Comparison of ENCODE assay signal across 8 cellular contexts in the genomic region with DNA sequence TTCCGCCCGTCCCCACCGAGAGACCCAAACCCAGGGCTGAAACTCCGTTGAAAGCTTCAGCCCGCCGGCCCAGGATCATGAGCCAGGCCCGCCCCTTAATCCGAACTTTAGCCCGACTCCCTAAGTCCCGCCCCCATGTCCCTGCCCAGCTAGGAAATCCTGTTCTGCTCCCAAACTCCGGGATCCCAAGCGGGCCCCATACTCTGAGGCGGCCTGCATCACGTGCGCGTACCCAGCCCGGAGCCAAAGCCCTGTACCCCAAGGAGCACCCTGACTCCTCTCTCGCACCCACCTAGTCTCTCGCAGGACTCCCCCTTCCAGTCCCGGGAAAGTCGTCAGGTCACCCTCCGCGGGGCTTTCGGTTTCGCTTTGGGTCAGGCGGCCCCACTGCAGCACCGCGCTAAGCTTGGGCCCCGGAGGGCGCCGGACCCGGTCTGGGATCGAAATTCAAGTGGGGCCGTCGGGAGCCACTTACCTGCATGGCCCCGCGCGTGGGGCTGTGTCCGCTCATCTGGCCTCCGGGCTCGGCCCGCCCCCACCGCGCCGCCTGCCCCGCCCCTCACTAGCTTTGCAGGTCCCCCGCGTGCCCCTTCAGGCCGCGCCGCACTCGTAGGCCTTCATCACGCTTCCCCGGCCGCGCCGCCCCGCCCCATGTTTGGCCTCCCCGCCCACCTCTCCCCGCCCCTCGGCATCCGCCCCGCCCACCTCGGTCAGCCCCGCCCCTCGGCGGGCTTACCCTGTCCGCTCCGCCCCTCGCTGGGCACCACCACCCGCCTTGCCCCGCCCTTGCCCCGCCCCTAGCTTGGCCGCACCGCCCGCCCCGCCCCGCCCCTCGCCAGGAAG. TPM values are rescaled to one million over a fixed set of nuclear protein-coding genes. Genes with fewer than 3 reads are reported as not detected.
DNase-seq lines count a peak whose midpoint lies in the region; ATAC-seq, FAIRE-seq and TF ChIP-seq lines count a peak whose summit lies in the region.

TSS of gene DNPEP (minus strand) at position 629 of the 843 bp plus-strand sequence. CDS start at position 511, 118 bp downstream.

- H3K4me1 ChIP-seq in A549 = peaks cover 9% of the 10 kb centered on the region

- H3K4me2 ChIP-seq in A549 = peak within 1 kb of the TSS; percentile 99

- WGBS in A549 (ENCODE audit: missing lambda C conversion rate) = 3% methylated on average over 19 of the region's 79 CpGs

- no peaks in the 10 kb centered on the region for H3K9me3 ChIP-seq in A549

- POLR2A ChIA-PET in A549 (lab: Yijun Ruan, JAX) = interaction anchor here (0.6 to 2.1 kb wide), 16 partner anchors 11 to 385 kb away, joined by 3 to 16 read pairs (median 4); partner anchors contain the start of genes GLB1L, GMPPA, STK11IP and STK16

- TF ChIP-seq POLR2A in A549 (IDR thresholded peaks at IDR 0.05; ENCODE audit: low read length) = peak; percentile 17

- FAIRE-seq in A549 (lab: Jason Lieb, UNC) = no peak

- ATAC-seq in A549 (peak; percentile 64 to 83), GM18517 (IDR thresholded peaks at IDR 0.05; ENCODE audit: unreplicated experiment) (peak; percentile 68), HG03025 (IDR thresholded peaks at IDR 0.05; ENCODE audit: low FRiP score, unreplicated experiment) (peak; percentile 55)

- peak; percentile 76 to 94 for DNase-seq in A549 (ENCODE audit: low read depth in 1 of 2, low spot score in 1 of 2)
- DNase-seq in NCI-H2171 treated with DMSO at 0.1 percent for 48 hours (lab: John Stamatoyannopoulos, UW) = peak; percentile 49
- DNase-seq in activated CD4-positive, CD25-positive, alpha-beta regulatory T cell (lab: John Stamatoyannopoulos, UW) = peak; percentile 99 to 100 (median 100)
- peak; percentile 87 for DNase-seq in central memory CD4-positive, alpha-beta T cell
- DNase-seq in islet precursor cell = peak; percentile 97
- DNase-seq in stimulated activated CD4-positive, alpha-beta T cell treated with anti-CD3 and anti-CD28 coated beads, Interleukin-12 subunit alpha, Interleukin-12 subunit beta, amount 100 ng/mL, for 24 hours (ENCODE audit: low read depth in 2 of 2) = peak; percentile 90 to 97

- H3K27ac ChIP-seq in A549 = peak within 1 kb of the TSS; percentile 96 to 97

- no peak for TF ChIP-seq RAD21 in A549 (conservative IDR thresholded peaks at IDR 0.05 in 1 of 2, IDR thresholded peaks at IDR 0.05 in 1 of 2)

- no peak for TF ChIP-seq EP300 in A549 (IDR thresholded peaks at IDR 0.05)

- CTCF ChIA-PET in A549 (lab: Yijun Ruan, JAX) = interaction anchor here (0.5 to 7.7 kb wide), 15 partner anchors 9 to 494 kb away, joined by 3 to 90 read pairs (median 4); a partner anchor contains a TSS

- no peak for TF ChIP-seq CTCF in A549 (IDR thresholded peaks at IDR 0.05)

- peak within 1 kb of the TSS; percentile 99 for H3K4me3 ChIP-seq in A549

TF ChIP-seq in A549, 52 proteins besides CTCF, POLR2A, EP300 and RAD21:
- TF ChIP-seq MAFK (IDR thresholded peaks at IDR 0.05; ENCODE audit: partially characterized antibody) (no peak), USF2 (IDR thresholded peaks at IDR 0.05) (peak; percentile 72), MAX (IDR thresholded peaks at IDR 0.05) (peak; percentile 36), FOSL2 (IDR thresholded peaks at IDR 0.05) (no peak), FOSL2 (CRISPR knock-in tag; IDR thresholded peaks at IDR 0.05) (no peak), MAZ (IDR thresholded peaks at IDR 0.05; ENCODE audit: borderline replicate concordance, low read depth, low read length) (0 out of 2 replicates have a peak, but pooled peaks have one; percentile 24), HES2 (IDR thresholded peaks at IDR 0.05) (no peak), ZSCAN20 (CRISPR knock-in tag; IDR thresholded peaks at IDR 0.05) (no peak), RARB (CRISPR knock-in tag; IDR thresholded peaks at IDR 0.05) (no peak), ESRRA (IDR thresholded peaks at IDR 0.05; ENCODE audit: borderline replicate concordance, low read length) (no peak), EHF (CRISPR knock-in tag; IDR thresholded peaks at IDR 0.05) (no peak), EHMT2 (IDR thresholded peaks at IDR 0.05; ENCODE audit: low read depth) (no peak), TP53 (CRISPR knock-in tag; IDR thresholded peaks at IDR 0.05) (no peak), RFX5 (IDR thresholded peaks at IDR 0.05) (no peak), MYC (IDR thresholded peaks at IDR 0.05; ENCODE audit: borderline replicate concordance, low read length) (no peak), JUN (IDR thresholded peaks at IDR 0.05) (peak in 1 of 2 experiments; percentile 61; a peak in 2 of 5 replicates), CHD2 (IDR thresholded peaks at IDR 0.05; ENCODE audit: low read length, partially characterized antibody) (peak; percentile 5), FOXS1 (CRISPR knock-in tag; IDR thresholded peaks at IDR 0.05) (no peak), GATA3 (IDR thresholded peaks at IDR 0.05; ENCODE audit: borderline replicate concordance) (no peak), HEYL (CRISPR knock-in tag; IDR thresholded peaks at IDR 0.05) (no peak), PHF8 (IDR thresholded peaks at IDR 0.05; ENCODE audit: borderline replicate concordance, low read depth) (peak; percentile 90), E2F6 (IDR thresholded peaks at IDR 0.05; ENCODE audit: borderline replicate concordance, low read depth) (no peak), POLR2AphosphoS2 (conservative IDR thresholded peaks at IDR 0.05; ENCODE audit: low read length) (no peak), BHLHE40 (IDR thresholded peaks at IDR 0.05; ENCODE audit: low read depth, low read length) (no peak)

RNA-seq across cellular contexts. Expression of gene DNPEP, which starts in this region (rescaled TPM):
- 29.0 and 38.4 TPM in 2 replicates for polyA plus RNA-seq in A549 (2011; rRNA removed)
- polyA plus RNA-seq in A549 (2012; cell fraction: cytosol; rRNA removed) = 73.2 and 84.2 TPM in 2 replicates
- 159 and 164 TPM in 2 replicates for polyA plus RNA-seq in A549 (2012; cell fraction: nucleus; rRNA removed)
- 40.8 to 42.8 TPM (median 40.9 TPM) in 3 replicates for polyA plus RNA-seq in A549 (2017; fragmentation: RNase III; extraction: RNeasy Plus Mini Kit Qiagen cat#74134 plus additional on column Dnase treatment)
- polyA minus RNA-seq in A549 (2011; rRNA and poly(A)+ RNA removed) = 54.4 and 63.2 TPM in 2 replicates

Comparison
In these comparisons a context has a peak if more than half of its experiments do, and no peak if none do; other contexts are left out.
1. Peak in every context shown above with its lines: DNase-seq, ATAC-seq, H3K4me3 ChIP-seq and H3K27ac ChIP-seq.
2. DNase-seq: peak in every context shown above with its lines; median percentile 100 in activated CD4-positive, CD25-positive, alpha-beta regulatory T cell; 97 in islet precursor cell; 94 in stimulated activated CD4-positive, alpha-beta T cell treated with anti-CD3 and anti-CD28 coated beads, Interleukin-12 subunit alpha, Interleukin-12 subunit beta, amount 100 ng/mL, for 24 hours; 87 in central memory CD4-positive, alpha-beta T cell; 85 in A549; 49 in NCI-H2171 treated with DMSO at 0.1 percent for 48 hours.